Comparison of ENCODE assay signal across 28 cellular contexts in genomic region chr18:5155907-5156287, GRCh38. TPM values are rescaled to one million over a fixed set of nuclear protein-coding genes. Genes with fewer than 3 reads are reported as not detected.
"Had no signal": no experiment of that assay in that cellular context is flagged by ENCODE, and none has a peak within 500 bp of the region (broad histone marks: within the 10 kb centered on the region; RNA-seq: fewer than 3 reads in every experiment).

No MANE protein-coding gene starts in this region.

- ATAC-seq: gastrocnemius medialis, left colon, mucosa of descending colon, natural killer cell had no signal

- DNase-seq: caudate nucleus; cortex of kidney; dorsolateral prefrontal cortex; effector CD8-positive, alpha-beta T cell; gastrocnemius medialis; glutamatergic neuron; kidney; left colon; mammary epithelial cell; mucosa of descending colon; natural killer cell; nucleus accumbens; ovary; sigmoid colon; stimulated activated naive CD4-positive, alpha-beta T cell treated with Interleukin-2 at 50 U/mL for 16 hours; thyroid gland; uterus had no signal

- H3K36me3 ChIP-seq: gastrocnemius medialis, neural progenitor cell, ovary, sigmoid colon, suprapubic skin, thyroid gland, uterus had no signal

- H3K27me3 ChIP-seq: gastrocnemius medialis, hepatocyte, neural progenitor cell, ovary, sigmoid colon, suprapubic skin, thyroid gland, uterus had no signal

- H3K4me1 ChIP-seq: gastrocnemius medialis, sigmoid colon, suprapubic skin, thyroid gland, uterus had no signal

- H3K4me3 ChIP-seq: dorsolateral prefrontal cortex, gastrocnemius medialis, hepatocyte, mucosa of descending colon, neural progenitor cell, ovary, sigmoid colon, skin epidermis, suprapubic skin, thyroid gland, uterus had no signal

- H3K9me3 ChIP-seq: gastrocnemius medialis, mucosa of descending colon, ovary, sigmoid colon, suprapubic skin, thyroid gland, uterus had no signal

- H3K27ac ChIP-seq: dorsolateral prefrontal cortex, gastrocnemius medialis, hepatocyte, neural progenitor cell, ovary, sigmoid colon, skin epidermis, suprapubic skin, thyroid gland, uterus had no signal

RNA-seq across cellular contexts. Expression of gene AKAIN1, which starts 41.2 kb away (rescaled TPM):
- total RNA-seq: chondrocyte, fibroblast of lung, gastrocnemius medialis, hepatocyte, kidney, left colon, lower leg skin, mammary epithelial cell, mesenteric fat pad, mucosa of descending colon, natural killer cell, ovary, progenitor cell of endocrine pancreas, renal cortical epithelial cell, sigmoid colon, suprapubic skin, thyroid gland, uterus had no signal
- polyA plus RNA-seq: esophagus, fibroblast of lung, hepatocyte, mammary epithelial cell, ovary had no signal
